Comparison of ENCODE assay signal across 1 cellular context in the genomic region with DNA sequence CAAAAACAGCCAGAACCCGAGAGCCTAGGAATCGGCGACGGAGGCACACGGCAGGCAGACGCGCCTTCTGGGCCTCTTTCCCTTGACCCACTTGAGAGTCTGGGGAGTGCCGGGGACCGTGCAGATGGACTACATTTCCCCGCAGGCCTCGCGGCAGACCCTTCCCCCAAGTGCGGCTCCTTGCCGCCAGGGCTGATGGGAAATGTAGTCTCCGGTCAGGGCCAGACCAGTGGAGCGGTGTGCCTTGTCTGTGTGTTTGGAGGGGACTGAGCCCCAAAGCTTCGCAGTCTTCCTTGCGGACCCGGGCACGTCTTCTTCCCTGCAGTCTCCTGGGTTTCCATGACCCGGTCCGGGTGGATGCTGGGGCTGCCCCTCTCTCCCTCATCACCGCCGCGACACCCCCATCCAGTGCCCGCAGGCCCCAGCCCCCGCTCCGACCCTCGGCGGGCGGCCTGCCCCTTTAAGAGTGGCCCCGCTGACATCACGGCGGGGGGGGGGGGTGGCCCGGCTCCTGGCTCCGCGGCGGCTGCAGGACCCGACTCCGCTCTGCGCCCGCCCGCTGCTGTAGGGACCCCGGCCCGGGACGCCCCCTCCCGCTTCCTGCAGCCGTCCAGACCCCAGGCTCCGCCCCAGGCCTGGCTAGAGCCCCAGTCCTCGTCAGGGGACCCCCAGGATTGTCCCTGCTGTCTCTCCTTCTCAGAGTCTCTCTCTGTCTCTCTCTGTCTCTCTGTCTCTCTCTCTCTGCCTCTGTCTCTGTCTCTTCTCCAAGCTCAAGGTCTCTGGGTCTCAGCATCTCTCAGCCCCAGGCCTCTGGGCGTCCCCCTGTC.
TF ChIP-seq lines count a peak whose summit lies in the region.

No MANE protein-coding gene starts in this region.

TF ChIP-seq in IMR-90, 13 proteins besides CTCF, POLR2A, EP300 and RAD21:
- TF ChIP-seq CHD1 (IDR thresholded peaks at IDR 0.05; ENCODE audit: low read depth, low read length): no peak
- no peak for TF ChIP-seq BHLHE40 (IDR thresholded peaks at IDR 0.05; ENCODE audit: low read depth, low read length)
- no peak for TF ChIP-seq RCOR1 (IDR thresholded peaks at IDR 0.05; ENCODE audit: insufficient replicate concordance, low read length)
- no peak for TF ChIP-seq RFX5 (IDR thresholded peaks at IDR 0.05; ENCODE audit: low read depth, low read length)
- TF ChIP-seq SMC3 (IDR thresholded peaks at IDR 0.05; ENCODE audit: low read depth, low read length): no peak
- no peak for TF ChIP-seq CEBPB (IDR thresholded peaks at IDR 0.05; ENCODE audit: low read depth, low read length)
- no peak for TF ChIP-seq MXI1 (IDR thresholded peaks at IDR 0.05; ENCODE audit: borderline replicate concordance, low read depth, low read length)
- no peak for TF ChIP-seq FOS (IDR thresholded peaks at IDR 0.05; ENCODE audit: low read depth, low read length)
- TF ChIP-seq, protein P1, sequence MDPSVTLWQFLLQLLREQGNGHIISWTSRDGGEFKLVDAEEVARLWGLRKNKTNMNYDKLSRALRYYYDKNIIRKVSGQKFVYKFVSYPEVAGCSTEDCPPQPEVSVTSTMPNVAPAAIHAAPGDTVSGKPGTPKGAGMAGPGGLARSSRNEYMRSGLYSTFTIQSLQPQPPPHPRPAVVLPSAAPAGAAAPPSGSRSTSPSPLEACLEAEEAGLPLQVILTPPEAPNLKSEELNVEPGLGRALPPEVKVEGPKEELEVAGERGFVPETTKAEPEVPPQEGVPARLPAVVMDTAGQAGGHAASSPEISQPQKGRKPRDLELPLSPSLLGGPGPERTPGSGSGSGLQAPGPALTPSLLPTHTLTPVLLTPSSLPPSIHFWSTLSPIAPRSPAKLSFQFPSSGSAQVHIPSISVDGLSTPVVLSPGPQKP (IDR thresholded peaks at IDR 0.05; ENCODE audit: borderline replicate concordance, low read depth, low read length): no peak
- no peak for TF ChIP-seq MAFK (IDR thresholded peaks at IDR 0.05; ENCODE audit: low read depth, low read length)
- no peak for TF ChIP-seq MAZ (IDR thresholded peaks at IDR 0.05; ENCODE audit: borderline replicate concordance, low read depth, low read length)
- TF ChIP-seq, protein P2, sequence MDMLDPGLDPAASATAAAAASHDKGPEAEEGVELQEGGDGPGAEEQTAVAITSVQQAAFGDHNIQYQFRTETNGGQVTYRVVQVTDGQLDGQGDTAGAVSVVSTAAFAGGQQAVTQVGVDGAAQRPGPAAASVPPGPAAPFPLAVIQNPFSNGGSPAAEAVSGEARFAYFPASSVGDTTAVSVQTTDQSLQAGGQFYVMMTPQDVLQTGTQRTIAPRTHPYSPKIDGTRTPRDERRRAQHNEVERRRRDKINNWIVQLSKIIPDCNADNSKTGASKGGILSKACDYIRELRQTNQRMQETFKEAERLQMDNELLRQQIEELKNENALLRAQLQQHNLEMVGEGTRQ (IDR thresholded peaks at IDR 0.05; ENCODE audit: low read depth, low read length): no peak
- TF ChIP-seq NFE2L2 (IDR thresholded peaks at IDR 0.05; ENCODE audit: low read depth, low read length): no peak
